ENCODE assay signal across 9 cellular contexts in the genomic region with DNA sequence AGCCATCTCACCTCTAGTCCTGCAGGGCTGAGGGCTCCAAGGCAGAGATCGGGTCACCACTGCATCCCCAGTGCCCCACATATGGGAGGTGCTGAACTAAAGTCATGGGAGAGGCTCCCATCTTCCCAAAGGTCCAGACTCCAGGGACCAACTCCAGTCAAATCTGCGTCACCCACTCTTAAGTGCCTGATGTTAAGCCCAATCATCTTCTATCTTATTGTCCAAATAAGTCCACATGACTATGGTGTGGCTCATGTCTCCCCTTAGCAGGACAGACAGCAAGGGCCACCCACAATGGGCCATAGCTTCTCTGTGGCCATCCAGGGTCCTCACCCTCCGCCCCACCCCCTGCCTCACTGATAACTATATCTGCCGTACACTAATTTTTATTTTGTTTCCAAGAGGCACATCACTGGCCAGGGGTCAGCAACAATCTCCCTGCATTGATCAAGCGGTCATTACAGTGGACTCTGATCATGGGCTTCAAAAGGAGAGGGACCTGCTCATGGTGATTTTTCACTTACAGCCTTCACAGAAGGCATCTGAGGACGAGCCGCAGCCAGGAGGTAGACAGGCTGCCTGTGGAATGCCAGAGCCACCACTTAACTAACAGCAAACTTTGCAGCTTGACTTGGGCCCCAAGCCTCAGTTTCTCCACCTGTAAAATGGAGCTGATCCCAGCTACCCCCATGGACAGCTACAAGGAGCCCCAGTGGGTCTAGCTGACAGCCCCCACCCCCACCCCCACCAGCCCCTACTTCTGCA. TPM values are rescaled to one million over a fixed set of nuclear protein-coding genes. Genes with fewer than 3 reads are reported as not detected.
DNase-seq lines count a peak whose midpoint lies in the region; ATAC-seq, FAIRE-seq and TF ChIP-seq lines count a peak whose summit lies in the region.
"Had no signal": no experiment of that assay in that cellular context is flagged by ENCODE, and none has a peak within 500 bp of the region (broad histone marks: within the 10 kb centered on the region; RNA-seq: fewer than 3 reads in every experiment).

No MANE protein-coding gene starts in this region.

- intact Hi-C loops in activated T-helper 2 cell treated with anti-CD3 and anti-CD28 coated beads, Interferon-gamma antibody, Interleukin-2, Interleukin-4, amounts not matched to agents 10 μg/mL and 5 μg/mL and 100 μg/mL, durations not matched to agents 14 hours and 24 hours and 36 hours (cut with micrococcal nuclease), result loop anchor here (1.0 to 2.0 kb wide), 4 partner anchors 7 to 33 kb away; no protein-coding TSS in a partner anchor
- intact Hi-C loops in kidney (cut with DNase I), result no loop called here

- H3K27me3 ChIP-seq in HUES6 (ENCODE audit: control insufficient read depth, insufficient read depth, low read length), result no peaks in the 10 kb centered on the region

- peaks cover 58% of the 10 kb centered on the region for H3K36me3 Mint-ChIP-seq in activated T-helper 2 cell treated with anti-CD3 and anti-CD28 coated beads, Interferon-gamma antibody, Interleukin-2, Interleukin-4, amounts not matched to agents 10 μg/mL and 5 μg/mL and 100 μg/mL, durations not matched to agents 14 hours and 24 hours and 36 hours (ENCODE audit: low read depth)

- DNase-seq in activated T-helper 2 cell treated with anti-CD3 and anti-CD28 coated beads, Interferon-gamma antibody, Interleukin-2, Interleukin-4, amounts not matched to agents 10 μg/mL and 5 μg/mL and 100 μg/mL, durations not matched to agents 14 hours and 24 hours and 36 hours (ENCODE audit: low spot score), result no peak
- DNase-seq in kidney, result peak; percentile 59
- no peak for DNase-seq in stimulated activated naive CD8-positive, alpha-beta T cell treated with anti-CD3 and anti-CD28 coated beads, Interleukin-15, amount 100 ng/mL, for 72 hours
- DNase-seq in NCI-H2107 treated with DMSO at 0.1 percent for 48 hours (lab: John Stamatoyannopoulos, UW; ENCODE audit: unreplicated experiment), result no peak
- DNase-seq in NCI-H446 treated with DMSO at 0.1 percent for 48 hours (lab: John Stamatoyannopoulos, UW), result no peak
- DNase-seq: NCI-H1436, posterior cingulate gyrus had no signal

- H3K9me3 ChIP-seq in HUES6 (ENCODE audit: control insufficient read depth, insufficient read depth, low read depth, low read length) (no peaks in the 10 kb centered on the region), kidney (ENCODE audit: control insufficient read depth in 1 of 2, low read length in 2 of 2) (no peaks in the 10 kb centered on the region)

- H3K9ac ChIP-seq in HUES6 (ENCODE audit: low read length) (peak overlapping the region; percentile 13), kidney (ENCODE audit: low read length in 2 of 2) (peak overlapping the region; percentile 58 to 63)

- peaks cover 92% of the 10 kb centered on the region for H3K4me1 ChIP-seq in HUES6 (ENCODE audit: control insufficient read depth, insufficient read depth, low read length)
- peaks cover 85 to 86% of the 10 kb centered on the region in 2 donors for H3K4me1 ChIP-seq in kidney (ENCODE audit: control insufficient read depth in 1 of 2, insufficient read depth in 1 of 2, low read depth in 1 of 2, low read length in 2 of 2)

- H3K36me3 ChIP-seq in HUES6 (ENCODE audit: control insufficient read depth, insufficient read depth, low read length), result peaks cover 8% of the 10 kb centered on the region; the same call in 1 of the 2 replicates
- peaks cover 0 to 9% of the 10 kb centered on the region in 2 donors for H3K36me3 ChIP-seq in kidney (ENCODE audit: control insufficient read depth in 1 of 2, insufficient read depth in 2 of 2, low read length in 2 of 2)

- H3K9me3 Mint-ChIP-seq in activated T-helper 2 cell treated with anti-CD3 and anti-CD28 coated beads, Interferon-gamma antibody, Interleukin-2, Interleukin-4, amounts not matched to agents 10 μg/mL and 5 μg/mL and 100 μg/mL, durations not matched to agents 14 hours and 24 hours and 36 hours, result no peaks in the 10 kb centered on the region
- H3K9me3 Mint-ChIP-seq in stimulated activated naive CD8-positive, alpha-beta T cell treated with anti-CD3 and anti-CD28 coated beads, Interleukin-15, amount 100 ng/mL, for 72 hours, result no peaks in the 10 kb centered on the region

- ATAC-seq in stimulated activated naive CD8-positive, alpha-beta T cell treated with anti-CD3 and anti-CD28 coated beads, Interleukin-15, amount 100 ng/mL, for 72 hours, result no peak
- no peak for ATAC-seq in HG03039 (IDR thresholded peaks at IDR 0.05; ENCODE audit: unreplicated experiment)

- peak overlapping the region; percentile 93 for H3K27ac Mint-ChIP-seq in activated T-helper 2 cell treated with anti-CD3 and anti-CD28 coated beads, Interferon-gamma antibody, Interleukin-2, Interleukin-4, amounts not matched to agents 10 μg/mL and 5 μg/mL and 100 μg/mL, durations not matched to agents 14 hours and 24 hours and 36 hours
- peak overlapping the region; percentile 93 to 95 for H3K27ac Mint-ChIP-seq in stimulated activated naive CD8-positive, alpha-beta T cell treated with anti-CD3 and anti-CD28 coated beads, Interleukin-15, amount 100 ng/mL, for 72 hours

- TF ChIP-seq CTCF in kidney (IDR thresholded peaks at IDR 0.05; ENCODE audit: borderline replicate concordance, extremely low read depth, insufficient read depth), result no peak

- H3K4me3 ChIP-seq in HUES6 (ENCODE audit: low read depth, low read length) (no peak overlapping the region), kidney (ENCODE audit: low read length in 2 of 2) (no peak overlapping the region)

- no peak for FAIRE-seq in kidney (lab: Jason Lieb, UNC)

- H3K27ac ChIP-seq in HUES6 (ENCODE audit: low read depth, low read length) (no peak overlapping the region), kidney (ENCODE audit: low read depth in 2 of 2, low read length in 2 of 2) (peak overlapping the region; percentile 80 to 88)

- peak overlapping the region; percentile 44 for H3K4me3 Mint-ChIP-seq in activated T-helper 2 cell treated with anti-CD3 and anti-CD28 coated beads, Interferon-gamma antibody, Interleukin-2, Interleukin-4, amounts not matched to agents 10 μg/mL and 5 μg/mL and 100 μg/mL, durations not matched to agents 14 hours and 24 hours and 36 hours (ENCODE audit: low read depth)
- peak overlapping the region; percentile 73 to 84 for H3K4me3 Mint-ChIP-seq in stimulated activated naive CD8-positive, alpha-beta T cell treated with anti-CD3 and anti-CD28 coated beads, Interleukin-15, amount 100 ng/mL, for 72 hours

- H3K4me1 Mint-ChIP-seq in activated T-helper 2 cell treated with anti-CD3 and anti-CD28 coated beads, Interferon-gamma antibody, Interleukin-2, Interleukin-4, amounts not matched to agents 10 μg/mL and 5 μg/mL and 100 μg/mL, durations not matched to agents 14 hours and 24 hours and 36 hours (ENCODE audit: low read depth), result peaks cover 79% of the 10 kb centered on the region
- peaks cover 100% of the 10 kb centered on the region for H3K4me1 Mint-ChIP-seq in stimulated activated naive CD8-positive, alpha-beta T cell treated with anti-CD3 and anti-CD28 coated beads, Interleukin-15, amount 100 ng/mL, for 72 hours

- no peaks in the 10 kb centered on the region for H3K27me3 Mint-ChIP-seq in activated T-helper 2 cell treated with anti-CD3 and anti-CD28 coated beads, Interferon-gamma antibody, Interleukin-2, Interleukin-4, amounts not matched to agents 10 μg/mL and 5 μg/mL and 100 μg/mL, durations not matched to agents 14 hours and 24 hours and 36 hours (ENCODE audit: low read depth)
- H3K27me3 Mint-ChIP-seq in stimulated activated naive CD8-positive, alpha-beta T cell treated with anti-CD3 and anti-CD28 coated beads, Interleukin-15, amount 100 ng/mL, for 72 hours, result no peaks in the 10 kb centered on the region

RNA-seq across cellular contexts. Expression of gene MYH9, which starts 23.3 kb away (rescaled TPM):
- 619 and 645 TPM in 2 replicates for total RNA-seq in activated T-helper 2 cell treated with anti-CD3 and anti-CD28 coated beads, Interferon-gamma antibody, Interleukin-2, Interleukin-4, amounts not matched to agents 10 μg/mL and 5 μg/mL and 100 μg/mL, durations not matched to agents 14 hours and 24 hours and 36 hours
- 655 TPM for total RNA-seq in kidney
- 85.2 TPM for polyA plus RNA-seq in kidney (ENCODE audit: insufficient read depth, low read depth, low replicate concordance)
